In the genomic region with DNA sequence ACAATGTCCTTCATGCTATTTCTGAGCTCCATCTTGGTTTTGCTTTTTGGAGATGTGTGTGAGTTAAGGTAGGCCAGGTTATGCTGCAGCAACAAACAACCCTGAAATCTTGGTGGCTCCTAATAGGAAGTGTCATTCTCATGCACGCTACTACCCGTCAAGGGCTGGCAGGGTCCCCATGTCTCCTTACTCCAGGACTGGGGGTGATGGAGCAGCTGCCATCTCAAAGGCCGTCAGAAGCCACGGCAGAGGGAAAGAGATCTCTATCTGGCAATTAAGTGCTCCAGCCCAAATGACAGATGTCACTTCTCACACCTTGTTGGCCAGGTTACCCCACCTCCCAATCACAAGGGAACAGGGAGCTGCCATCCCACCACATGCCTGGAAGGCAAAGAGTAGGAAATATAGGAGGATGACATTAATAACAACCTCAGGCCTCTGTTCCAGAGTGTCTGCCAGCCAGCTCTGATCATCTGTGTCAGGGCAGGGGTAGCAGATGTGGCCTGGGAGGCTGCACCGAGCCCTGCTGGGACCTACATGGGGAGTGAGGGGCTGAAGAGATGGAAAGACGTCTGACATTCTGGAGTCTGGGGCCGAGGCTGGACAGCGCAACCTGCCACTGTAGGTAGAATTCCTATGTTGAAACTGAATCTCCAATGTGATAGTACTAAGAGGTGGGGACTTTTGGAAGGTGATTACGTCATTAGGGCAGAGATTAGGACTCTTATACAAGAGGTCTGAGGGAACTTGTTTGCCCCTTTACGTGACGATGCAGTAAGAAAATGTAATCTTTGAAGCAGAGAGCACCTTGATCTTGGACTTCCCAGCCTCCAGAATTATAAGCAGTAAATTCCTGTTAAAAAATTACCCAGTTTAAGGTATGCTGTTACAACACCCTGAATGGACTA, we compare ENCODE assay signal across 1 cellular context.
TF ChIP-seq lines count a peak whose summit lies in the region.

No MANE protein-coding gene starts in this region.

TF ChIP-seq in HepG2, 621 proteins besides CTCF, POLR2A, EP300 and RAD21 (continued from another document):
- TF ChIP-seq, protein P1, sequence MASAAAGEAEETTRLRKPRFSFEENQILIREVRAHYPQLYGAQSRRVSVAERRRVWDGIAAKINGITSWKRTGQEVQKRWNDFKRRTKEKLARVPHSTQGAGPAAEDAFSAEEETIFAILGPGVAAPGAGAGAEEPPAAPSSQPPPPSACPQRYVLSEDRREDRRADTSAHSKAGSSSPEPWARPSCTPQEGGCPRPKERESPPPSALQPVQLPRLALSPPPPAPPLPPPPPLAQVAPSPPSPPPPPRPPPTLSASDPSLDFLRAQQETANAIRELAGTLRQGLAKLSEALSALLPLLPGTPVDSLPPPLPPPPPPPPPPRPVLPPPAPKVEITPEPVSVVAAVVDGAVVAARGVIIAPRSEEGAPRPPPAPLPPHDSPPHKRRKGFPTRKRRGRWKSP (CRISPR knock-in tag; IDR thresholded peaks at IDR 0.05) = no peak
- TF ChIP-seq, protein P2, sequence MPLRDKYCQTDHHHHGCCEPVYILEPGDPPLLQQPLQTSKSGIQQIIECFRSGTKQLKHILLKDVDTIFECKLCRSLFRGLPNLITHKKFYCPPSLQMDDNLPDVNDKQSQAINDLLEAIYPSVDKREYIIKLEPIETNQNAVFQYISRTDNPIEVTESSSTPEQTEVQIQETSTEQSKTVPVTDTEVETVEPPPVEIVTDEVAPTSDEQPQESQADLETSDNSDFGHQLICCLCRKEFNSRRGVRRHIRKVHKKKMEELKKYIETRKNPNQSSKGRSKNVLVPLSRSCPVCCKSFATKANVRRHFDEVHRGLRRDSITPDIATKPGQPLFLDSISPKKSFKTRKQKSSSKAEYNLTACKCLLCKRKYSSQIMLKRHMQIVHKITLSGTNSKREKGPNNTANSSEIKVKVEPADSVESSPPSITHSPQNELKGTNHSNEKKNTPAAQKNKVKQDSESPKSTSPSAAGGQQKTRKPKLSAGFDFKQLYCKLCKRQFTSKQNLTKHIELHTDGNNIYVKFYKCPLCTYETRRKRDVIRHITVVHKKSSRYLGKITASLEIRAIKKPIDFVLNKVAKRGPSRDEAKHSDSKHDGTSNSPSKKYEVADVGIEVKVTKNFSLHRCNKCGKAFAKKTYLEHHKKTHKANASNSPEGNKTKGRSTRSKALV (CRISPR knock-in tag; IDR thresholded peaks at IDR 0.05) = no peak
- TF ChIP-seq GABPA (IDR thresholded peaks at IDR 0.05; ENCODE audit: low read depth, low read length) (no peak), GABPA (CRISPR knock-in tag; IDR thresholded peaks at IDR 0.05; ENCODE audit: low read depth) (no peak), ZNF780A (CRISPR knock-in tag; IDR thresholded peaks at IDR 0.05) (no peak), HDAC6 (IDR thresholded peaks at IDR 0.05; ENCODE audit: low read depth, low read length) (no peak), JUNB (CRISPR knock-in tag; IDR thresholded peaks at IDR 0.05; ENCODE audit: borderline replicate concordance) (0 out of 2 replicates have a peak, but pooled peaks have one; percentile 14), ZIK1 (CRISPR knock-in tag; IDR thresholded peaks at IDR 0.05; ENCODE audit: borderline replicate concordance, low read depth) (no peak), ZKSCAN1 (IDR thresholded peaks at IDR 0.05; ENCODE audit: low read length) (no peak), PHF21A (CRISPR knock-in tag; IDR thresholded peaks at IDR 0.05) (no peak), TOE1 (CRISPR knock-in tag; IDR thresholded peaks at IDR 0.05) (no peak), ZNF138 (CRISPR knock-in tag; IDR thresholded peaks at IDR 0.05; ENCODE audit: low read depth) (peak; percentile 6; the same call in 1 of the 2 replicates), ZNF549 (CRISPR knock-in tag; IDR thresholded peaks at IDR 0.05) (no peak), ZNF264 (CRISPR knock-in tag; IDR thresholded peaks at IDR 0.05) (no peak), NFE2L1 (CRISPR knock-in tag; IDR thresholded peaks at IDR 0.05; ENCODE audit: borderline replicate concordance) (no peak), ZBTB7A (CRISPR knock-in tag; IDR thresholded peaks at IDR 0.05) (no peak), ZNF660 (CRISPR knock-in tag; IDR thresholded peaks at IDR 0.05; ENCODE audit: borderline replicate concordance, low read depth) (no peak), TEAD2 (CRISPR knock-in tag; IDR thresholded peaks at IDR 0.05) (no peak), NCOA1 (CRISPR knock-in tag; IDR thresholded peaks at IDR 0.05) (0 out of 2 replicates have a peak, but pooled peaks have one; percentile 28), ZBTB8A (CRISPR knock-in tag; IDR thresholded peaks at IDR 0.05; ENCODE audit: borderline replicate concordance, low read depth) (no peak), KLF12 (CRISPR knock-in tag; IDR thresholded peaks at IDR 0.05; ENCODE audit: borderline replicate concordance) (no peak), TRIM24 (CRISPR knock-in tag; IDR thresholded peaks at IDR 0.05) (no peak), IRX3 (CRISPR knock-in tag; IDR thresholded peaks at IDR 0.05; ENCODE audit: borderline replicate concordance, low read depth) (peak; percentile 45; the same call in 1 of the 2 replicates), CEBPG (CRISPR knock-in tag; IDR thresholded peaks at IDR 0.05) (0 out of 2 replicates have a peak, but pooled peaks have one; percentile 23), ZMYM3 (CRISPR knock-in tag; IDR thresholded peaks at IDR 0.05) (no peak), SSRP1 (CRISPR knock-in tag; IDR thresholded peaks at IDR 0.05) (no peak), AGO2 (optimal IDR thresholded peaks at IDR 0.05; ENCODE audit: low read depth, low read length) (peak; percentile 52), CAMTA2 (CRISPR knock-in tag; IDR thresholded peaks at IDR 0.05; ENCODE audit: borderline replicate concordance) (no peak), KAT7 (CRISPR knock-in tag; IDR thresholded peaks at IDR 0.05; ENCODE audit: borderline replicate concordance) (no peak), SAFB2 (CRISPR knock-in tag; IDR thresholded peaks at IDR 0.05; ENCODE audit: borderline replicate concordance, low read depth) (no peak), ZNF607 (CRISPR knock-in tag; IDR thresholded peaks at IDR 0.05; ENCODE audit: borderline replicate concordance) (no peak), ZNF629 (CRISPR knock-in tag; conservative IDR thresholded peaks at IDR 0.05) (no peak), AHR (CRISPR knock-in tag; IDR thresholded peaks at IDR 0.05) (no peak)
- TF ChIP-seq, protein P3, sequence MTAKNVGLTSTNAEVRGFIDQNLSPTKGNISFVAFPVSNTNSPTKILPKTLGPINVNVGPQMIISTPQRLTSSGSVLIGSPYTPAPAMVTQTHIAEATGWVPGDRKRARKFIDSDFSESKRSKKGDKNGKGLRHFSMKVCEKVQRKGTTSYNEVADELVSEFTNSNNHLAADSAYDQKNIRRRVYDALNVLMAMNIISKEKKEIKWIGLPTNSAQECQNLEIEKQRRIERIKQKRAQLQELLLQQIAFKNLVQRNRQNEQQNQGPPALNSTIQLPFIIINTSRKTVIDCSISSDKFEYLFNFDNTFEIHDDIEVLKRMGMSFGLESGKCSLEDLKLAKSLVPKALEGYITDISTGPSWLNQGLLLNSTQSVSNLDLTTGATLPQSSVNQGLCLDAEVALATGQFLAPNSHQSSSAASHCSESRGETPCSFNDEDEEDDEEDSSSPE (CRISPR knock-in tag; IDR thresholded peaks at IDR 0.05) = no peak
- TF ChIP-seq, protein P4, sequence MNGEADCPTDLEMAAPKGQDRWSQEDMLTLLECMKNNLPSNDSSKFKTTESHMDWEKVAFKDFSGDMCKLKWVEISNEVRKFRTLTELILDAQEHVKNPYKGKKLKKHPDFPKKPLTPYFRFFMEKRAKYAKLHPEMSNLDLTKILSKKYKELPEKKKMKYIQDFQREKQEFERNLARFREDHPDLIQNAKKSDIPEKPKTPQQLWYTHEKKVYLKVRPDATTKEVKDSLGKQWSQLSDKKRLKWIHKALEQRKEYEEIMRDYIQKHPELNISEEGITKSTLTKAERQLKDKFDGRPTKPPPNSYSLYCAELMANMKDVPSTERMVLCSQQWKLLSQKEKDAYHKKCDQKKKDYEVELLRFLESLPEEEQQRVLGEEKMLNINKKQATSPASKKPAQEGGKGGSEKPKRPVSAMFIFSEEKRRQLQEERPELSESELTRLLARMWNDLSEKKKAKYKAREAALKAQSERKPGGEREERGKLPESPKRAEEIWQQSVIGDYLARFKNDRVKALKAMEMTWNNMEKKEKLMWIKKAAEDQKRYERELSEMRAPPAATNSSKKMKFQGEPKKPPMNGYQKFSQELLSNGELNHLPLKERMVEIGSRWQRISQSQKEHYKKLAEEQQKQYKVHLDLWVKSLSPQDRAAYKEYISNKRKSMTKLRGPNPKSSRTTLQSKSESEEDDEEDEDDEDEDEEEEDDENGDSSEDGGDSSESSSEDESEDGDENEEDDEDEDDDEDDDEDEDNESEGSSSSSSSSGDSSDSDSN (CRISPR knock-in tag; IDR thresholded peaks at IDR 0.05) = no peak
- TF ChIP-seq, protein P5, sequence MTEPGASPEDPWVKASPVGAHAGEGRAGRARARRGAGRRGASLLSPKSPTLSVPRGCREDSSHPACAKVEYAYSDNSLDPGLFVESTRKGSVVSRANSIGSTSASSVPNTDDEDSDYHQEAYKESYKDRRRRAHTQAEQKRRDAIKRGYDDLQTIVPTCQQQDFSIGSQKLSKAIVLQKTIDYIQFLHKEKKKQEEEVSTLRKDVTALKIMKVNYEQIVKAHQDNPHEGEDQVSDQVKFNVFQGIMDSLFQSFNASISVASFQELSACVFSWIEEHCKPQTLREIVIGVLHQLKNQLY (CRISPR knock-in tag; IDR thresholded peaks at IDR 0.05) = no peak
- TF ChIP-seq, protein P6, sequence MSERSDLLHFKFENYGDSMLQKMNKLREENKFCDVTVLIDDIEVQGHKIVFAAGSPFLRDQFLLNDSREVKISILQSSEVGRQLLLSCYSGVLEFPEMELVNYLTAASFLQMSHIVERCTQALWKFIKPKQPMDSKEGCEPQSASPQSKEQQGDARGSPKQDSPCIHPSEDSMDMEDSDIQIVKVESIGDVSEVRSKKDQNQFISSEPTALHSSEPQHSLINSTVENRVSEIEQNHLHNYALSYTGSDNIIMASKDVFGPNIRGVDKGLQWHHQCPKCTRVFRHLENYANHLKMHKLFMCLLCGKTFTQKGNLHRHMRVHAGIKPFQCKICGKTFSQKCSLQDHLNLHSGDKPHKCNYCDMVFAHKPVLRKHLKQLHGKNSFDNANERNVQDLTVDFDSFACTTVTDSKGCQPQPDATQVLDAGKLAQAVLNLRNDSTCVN (CRISPR knock-in tag; IDR thresholded peaks at IDR 0.05; ENCODE audit: borderline replicate concordance) = no peak
- TF ChIP-seq, protein P7, sequence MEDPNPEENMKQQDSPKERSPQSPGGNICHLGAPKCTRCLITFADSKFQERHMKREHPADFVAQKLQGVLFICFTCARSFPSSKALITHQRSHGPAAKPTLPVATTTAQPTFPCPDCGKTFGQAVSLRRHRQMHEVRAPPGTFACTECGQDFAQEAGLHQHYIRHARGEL (CRISPR knock-in tag; IDR thresholded peaks at IDR 0.05) = no peak
